ENCODE assay signal across 8 cellular contexts in genomic region chr15:72474466-72474911, GRCh38. TPM values are rescaled to one million over a fixed set of nuclear protein-coding genes. Genes with fewer than 3 reads are reported as not detected.
DNase-seq lines count a peak whose midpoint lies in the region; ATAC-seq and TF ChIP-seq lines count a peak whose summit lies in the region.

No MANE protein-coding gene starts in this region.

- peaks cover 0 to 51% (median 7%) of the 10 kb centered on the region in 3 donors for H3K36me3 Mint-ChIP-seq in CD8-positive, alpha-beta memory T cell
- peaks cover 38% of the 10 kb centered on the region for H3K36me3 Mint-ChIP-seq in GM23338 (ENCODE audit: low read depth)
- H3K36me3 Mint-ChIP-seq in neural progenitor cell = peaks cover 29% of the 10 kb centered on the region

- H3K27ac ChIP-seq in CD8-positive, alpha-beta memory T cell (ENCODE audit: low read depth, low read length) = peak overlapping the region; percentile 100
- H3K27ac ChIP-seq in GM23338 (ENCODE audit: low read depth) (peak overlapping the region; percentile 98), SJCRH30 (peak overlapping the region; percentile 100), neural progenitor cell (peak overlapping the region; percentile 95)

- H3K9me3 Mint-ChIP-seq in CD8-positive, alpha-beta memory T cell = no peaks in the 10 kb centered on the region
- no peaks in the 10 kb centered on the region for H3K9me3 Mint-ChIP-seq in GM23338
- peaks cover 3% of the 10 kb centered on the region for H3K9me3 Mint-ChIP-seq in neural progenitor cell

- no peak overlapping the region for H2AFZ ChIP-seq in GM23338
- H2AFZ ChIP-seq in neural progenitor cell (replicated peaks) = no peak overlapping the region

- TF ChIP-seq CTCF in GM23338 (conservative IDR thresholded peaks at IDR 0.05; ENCODE audit: low read depth in 2 of 2) = no peak
- TF ChIP-seq CTCF in neural progenitor cell (IDR thresholded peaks at IDR 0.05) = no peak

- H3K9me2 ChIP-seq in GM23338 (ENCODE audit: insufficient read depth) = no peaks in the 10 kb centered on the region

- peaks cover 54 to 67% (median 67%) of the 10 kb centered on the region in 3 donors for H3K4me1 Mint-ChIP-seq in CD8-positive, alpha-beta memory T cell
- H3K4me1 Mint-ChIP-seq in GM23338 = peaks cover 18% of the 10 kb centered on the region
- H3K4me1 Mint-ChIP-seq in neural progenitor cell = peaks cover 26% of the 10 kb centered on the region

- H3K4me3 Mint-ChIP-seq in CD8-positive, alpha-beta memory T cell = peak overlapping the region; percentile 95 to 99 (median 97)
- H3K4me3 Mint-ChIP-seq in GM23338 (peak overlapping the region; percentile 99), neural progenitor cell (peak overlapping the region; percentile 98)

- ATAC-seq in GM23338 (peak; percentile 25), esophagus mucosa (peak; percentile 21)

- peak overlapping the region; percentile 97 to 100 (median 99) for H3K27ac Mint-ChIP-seq in CD8-positive, alpha-beta memory T cell
- H3K27ac Mint-ChIP-seq in GM23338 = peak overlapping the region; percentile 94
- peak overlapping the region; percentile 82 for H3K27ac Mint-ChIP-seq in neural progenitor cell

- H3K9ac ChIP-seq in neural progenitor cell = peak overlapping the region; percentile 95

- H3K27me3 Mint-ChIP-seq in CD8-positive, alpha-beta memory T cell = peaks cover 0 to 7% of the 10 kb centered on the region in 2 donors
- H3K27me3 Mint-ChIP-seq in GM23338 (ENCODE audit: insufficient read depth, low read depth, poor library complexity) (peaks cover 2% of the 10 kb centered on the region), neural progenitor cell (ENCODE audit: insufficient read depth, low read depth) (no peaks in the 10 kb centered on the region)

- POLR2A ChIA-PET in CD8-positive, alpha-beta memory T cell (lab: Charles Lee) = interaction anchor here (1.7 to 3.8 kb wide), 4 partner anchors 12 to 242 kb away, joined by 4 to 34 read pairs (median 14); partner anchors contain the start of gene HEXA

- H3K36me3 ChIP-seq in CD8-positive, alpha-beta memory T cell (ENCODE audit: insufficient read depth, low read length) = no peaks in the 10 kb centered on the region
- 0 out of 2 replicates have a peak, but pooled peaks cover 6% of the 10 kb centered on the region for H3K36me3 ChIP-seq in GM23338 (ENCODE audit: insufficient read depth)
- peaks cover 19% of the 10 kb centered on the region; the same call in 1 of the 2 replicates for H3K36me3 ChIP-seq in SJCRH30
- peaks cover 14% of the 10 kb centered on the region for H3K36me3 ChIP-seq in neural progenitor cell

- H4K20me1 ChIP-seq in GM23338 (replicated peaks; ENCODE audit: insufficient read depth) (peaks cover 39% of the 10 kb centered on the region), neural progenitor cell (ENCODE audit: low read depth) (peaks cover 50% of the 10 kb centered on the region)

- H3K4me1 ChIP-seq in CD8-positive, alpha-beta memory T cell (ENCODE audit: insufficient read depth, low read length) = peaks cover 47% of the 10 kb centered on the region
- H3K4me1 ChIP-seq in GM23338 (ENCODE audit: insufficient read depth) (peaks cover 18% of the 10 kb centered on the region; the same call in 1 of the 2 replicates), SJCRH30 (peaks cover 3% of the 10 kb centered on the region; the same call in 1 of the 2 replicates), neural progenitor cell (peaks cover 16% of the 10 kb centered on the region)

- CTCF ChIA-PET in CD8-positive, alpha-beta memory T cell (lab: Charles Lee) = interaction anchor here (2.8 kb wide), 1 partner anchor 10 kb away, joined by 11 read pairs; no protein-coding TSS in a partner anchor

- no peaks in the 10 kb centered on the region for H3K9me3 ChIP-seq in CD8-positive, alpha-beta memory T cell (ENCODE audit: low read length)
- H3K9me3 ChIP-seq in SJCRH30 (replicated peaks) (no peaks in the 10 kb centered on the region), neural progenitor cell (ENCODE audit: low read depth) (no peaks in the 10 kb centered on the region)

- no peaks in the 10 kb centered on the region for H3K27me3 ChIP-seq in CD8-positive, alpha-beta memory T cell (ENCODE audit: insufficient read depth, low read length, poor library complexity, severe bottlenecking)
- no peaks in the 10 kb centered on the region for H3K27me3 ChIP-seq in GM23338 (ENCODE audit: insufficient read depth)
- no peaks in the 10 kb centered on the region for H3K27me3 ChIP-seq in SJCRH30
- no peaks in the 10 kb centered on the region for H3K27me3 ChIP-seq in neural progenitor cell

- H3F3A ChIP-seq in GM23338 (replicated peaks; ENCODE audit: low read depth) (0 out of 2 replicates have a peak, but pooled peaks cover 4% of the 10 kb centered on the region), neural progenitor cell (ENCODE audit: low read depth) (peaks cover 10% of the 10 kb centered on the region)

- H3K79me2 ChIP-seq in GM23338 (replicated peaks; ENCODE audit: insufficient read depth) (peaks cover 52% of the 10 kb centered on the region), neural progenitor cell (ENCODE audit: low read depth) (peaks cover 64% of the 10 kb centered on the region)

- H3K4me2 ChIP-seq in GM23338 (peak overlapping the region; percentile 86), neural progenitor cell (peak overlapping the region; percentile 93)

- DNase-seq in CD8-positive, alpha-beta memory T cell = peak in 1 of 5 donors; percentile 24
- no peak for DNase-seq in GM23338 (ENCODE audit: low spot score)
- no peak for DNase-seq in SJCRH30
- DNase-seq in neural progenitor cell (ENCODE audit: low spot score) = no peak
- DNase-seq in NCI-H345 treated with DMSO at 0.1 percent for 48 hours (lab: John Stamatoyannopoulos, UW; ENCODE audit: unreplicated experiment) = no peak
- no peak for DNase-seq in RPMI8226
- DNase-seq in HuH-7.5 (ENCODE audit: low spot score) = no peak

- H3K4me3 ChIP-seq in CD8-positive, alpha-beta memory T cell (ENCODE audit: low read length) = peak overlapping the region; percentile 85
- H3K4me3 ChIP-seq in GM23338 = peak overlapping the region; percentile 97
- peak overlapping the region; percentile 90 for H3K4me3 ChIP-seq in SJCRH30
- peak overlapping the region; percentile 88 for H3K4me3 ChIP-seq in neural progenitor cell

TF ChIP-seq in GM23338, 12 proteins besides CTCF, POLR2A, EP300 and RAD21:
- no peak for TF ChIP-seq ZNF114 (CRISPR knock-in tag; IDR thresholded peaks at IDR 0.05)

RNA-seq across cellular contexts. Expression of gene ARIH1, which starts 0.4 kb away (rescaled TPM):
- 100 to 1,000 TPM; 153 to 164 TPM for total RNA-seq in CD8-positive, alpha-beta memory T cell
- polyA plus RNA-seq in CD8-positive, alpha-beta memory T cell = 24.3 TPM
- total RNA-seq in GM23338 (2014; rRNA removed; shearing (Covaris generic)) = 48.6 and 55.3 TPM in 2 replicates
- 19.0 and 30.5 TPM in 2 replicates for polyA plus RNA-seq in GM23338 (2016; fragmentation: Nextera tagmentation; extraction: Ambion mirVana)
- 58.6 and 64.8 TPM in 2 replicates for total RNA-seq in SJCRH30 (2014; rRNA removed; shearing (Covaris generic))
- total RNA-seq in esophagus mucosa = 98.7 TPM
- total RNA-seq in neural progenitor cell (ENCODE audit: low replicate concordance) = 53.5 and 68.0 TPM in 2 replicates
